Comparison of ENCODE assay signal across 30 cellular contexts in genomic region chr2:209547726-209548125, GRCh38.
"Had no signal": no experiment of that assay in that cellular context is flagged by ENCODE, and none has a peak within 500 bp of the region (broad histone marks: within the 10 kb centered on the region; RNA-seq: fewer than 3 reads in every experiment).

No MANE protein-coding gene starts in this region.

- H3K4me3 ChIP-seq: cardiac muscle cell, MG63, SJCRH30 had no signal

- H3K4me1 ChIP-seq: SJCRH30 had no signal

- DNase-seq: activated CD4-positive, alpha-beta memory T cell treated with anti-CD3 and anti-CD28 coated beads for 36 hours; activated CD4-positive, alpha-beta T cell treated with anti-CD3 and anti-CD28 coated beads, Interleukin-2, amount 10 ng/mL, durations not matched to agents 7 days and 5 days; activated CD4-positive, CD25-positive, alpha-beta regulatory T cell; activated CD8-positive, alpha-beta memory T cell treated with anti-CD3 and anti-CD28 coated beads for 24 hours; activated effector memory CD4-positive, alpha-beta T cell treated with anti-CD3 and anti-CD28 coated beads, Interleukin-2, amount 50 U/mL, for 16 hours; activated naive CD4-positive, alpha-beta T cell treated with Interleukin-2 at 50 U/mL for 16 hours; activated naive CD8-positive, alpha-beta T cell treated with anti-CD3 and anti-CD28 coated beads, Interleukin-2, amount 50 U/mL, for 24 hours; activated T-cell treated with anti-CD3 and anti-CD28 coated beads, Interleukin-2, amount 50 U/mL, for 4 hours; amygdala; brain microvascular endothelial cell; MG63; NCI-H1092 treated with DMSO at 0.1 percent for 48 hours; NCI-H1417 treated with DMSO at 0.1 percent for 48 hours; NCI-H1694; NCI-H2029; NCI-H2107; NCI-H2171 treated with DMSO at 0.1 percent for 48 hours; NCI-H226; NCI-H526; NCI-H774; NK-92 treated with Interleukin-12 subunit alpha and Interleukin-12 subunit beta, amount 100 ng/mL, for 24 hours; OCI-M1; RPMI8226; SJCRH30; T-cell had no signal

- ATAC-seq: activated naive CD4-positive, alpha-beta T cell treated with anti-CD3 and anti-CD28 coated beads, Interleukin-2, amount 50 U/mL, for 72 hours; activated naive CD8-positive, alpha-beta T cell treated with anti-CD3 and anti-CD28 coated beads, Interleukin-2, amount 50 U/mL, for 24 hours; activated T-cell treated with anti-CD3 and anti-CD28 coated beads, Interleukin-2, amount 50 U/mL, for 4 hours; Panc1; Right ventricle myocardium inferior; T-cell had no signal

- H3K9me3 ChIP-seq: MG63, SJCRH30 had no signal

- H3K27ac ChIP-seq: brain microvascular endothelial cell, cardiac muscle cell, SJCRH30, VCaP had no signal

- H3K27me3 ChIP-seq: brain microvascular endothelial cell, cardiac muscle cell, MG63, SJCRH30 had no signal

- H3K36me3 ChIP-seq: brain microvascular endothelial cell, cardiac muscle cell, MG63, SJCRH30 had no signal
